Comparison of ENCODE assay signal across 24 cellular contexts in genomic region chr11:68848429-68848828, GRCh38.
"Had no signal": no experiment of that assay in that cellular context is flagged by ENCODE, and none has a peak within 500 bp of the region (broad histone marks: within the 10 kb centered on the region; RNA-seq: fewer than 3 reads in every experiment).

No MANE protein-coding gene starts in this region.

- H3K27me3 ChIP-seq: colonic mucosa, ovary, testis, upper lobe of left lung had no signal

- DNase-seq: colonic mucosa; effector CD8-positive, alpha-beta T cell; endodermal cell; foreskin fibroblast; gastrocnemius medialis; head of caudate nucleus; mesenchymal stem cell; midbrain; naive thymus-derived CD8-positive, alpha-beta T cell; nephron progenitor cell; occipital lobe; ovary; stimulated activated CD4-positive, alpha-beta T cell treated with anti-CD3 and anti-CD28 coated beads, Interleukin-4, amount 100 ng/mL, for 4 hours; stimulated activated naive CD8-positive, alpha-beta T cell treated with anti-CD3 and anti-CD28 coated beads, Interleukin-15, Interleukin-2, amounts not matched to agents 100 U/mL and 50 U/mL, for 24 hours; substantia nigra; testis; tibial artery; upper lobe of left lung had no signal

- H3K36me3 ChIP-seq: colonic mucosa, gastrocnemius medialis, ovary, tibial artery, upper lobe of left lung had no signal

- H3K4me3 ChIP-seq: colonic mucosa, gastrocnemius medialis, ovary, testis, tibial artery, upper lobe of left lung had no signal

- ATAC-seq: esophagus mucosa; gastrocnemius medialis; naive thymus-derived CD8-positive, alpha-beta T cell; sciatic nerve; stimulated activated memory B cell treated with anti-CD40 and anti-IgM and Interleukin-4, amounts not matched to agents 10 μg/mL and 1 μg/mL and 100 μg/mL, for 72 hours; stimulated activated naive CD8-positive, alpha-beta T cell treated with anti-CD3 and anti-CD28 coated beads, Interleukin-15, Interleukin-2, amounts not matched to agents 100 U/mL and 50 U/mL, for 24 hours had no signal

- H3K27ac ChIP-seq: colonic mucosa, epithelial cell of prostate, gastrocnemius medialis, ovary, testis, tibial artery, upper lobe of left lung had no signal

- FAIRE-seq: keratinocyte, urothelium cell line had no signal

- H3K4me1 ChIP-seq: colonic mucosa had no signal

- H3K9me3 ChIP-seq: colonic mucosa, gastrocnemius medialis, ovary, testis, tibial artery, upper lobe of left lung had no signal
